In genomic region chr1:208257326-208257725, GRCh38 we compare ENCODE assay signal across 1 cellular context.
TF ChIP-seq lines count a peak whose summit lies in the region.

No MANE protein-coding gene starts in this region.

TF ChIP-seq in H1, 55 proteins besides CTCF, POLR2A, EP300 and RAD21:
- TF ChIP-seq NANOG (IDR thresholded peaks at IDR 0.05; ENCODE audit: insufficient read depth, low read depth, low read length, poor library complexity, severe bottlenecking), result peak; percentile 9
- TF ChIP-seq, protein P1, sequence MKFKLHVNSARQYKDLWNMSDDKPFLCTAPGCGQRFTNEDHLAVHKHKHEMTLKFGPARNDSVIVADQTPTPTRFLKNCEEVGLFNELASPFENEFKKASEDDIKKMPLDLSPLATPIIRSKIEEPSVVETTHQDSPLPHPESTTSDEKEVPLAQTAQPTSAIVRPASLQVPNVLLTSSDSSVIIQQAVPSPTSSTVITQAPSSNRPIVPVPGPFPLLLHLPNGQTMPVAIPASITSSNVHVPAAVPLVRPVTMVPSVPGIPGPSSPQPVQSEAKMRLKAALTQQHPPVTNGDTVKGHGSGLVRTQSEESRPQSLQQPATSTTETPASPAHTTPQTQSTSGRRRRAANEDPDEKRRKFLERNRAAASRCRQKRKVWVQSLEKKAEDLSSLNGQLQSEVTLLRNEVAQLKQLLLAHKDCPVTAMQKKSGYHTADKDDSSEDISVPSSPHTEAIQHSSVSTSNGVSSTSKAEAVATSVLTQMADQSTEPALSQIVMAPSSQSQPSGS (IDR thresholded peaks at IDR 0.05; ENCODE audit: low read length), result no peak
